Comparison of ENCODE assay signal across 21 cellular contexts in genomic region chr6:105545206-105545920, GRCh38.
A peak's percentile ranks its signal among the peaks of the same experiment; 100 is the strongest.
DNase-seq lines count a peak whose midpoint lies in the region; ATAC-seq and TF ChIP-seq lines count a peak whose summit lies in the region.
"Had no signal": no experiment of that assay in that cellular context is flagged by ENCODE, and none has a peak within 500 bp of the region (broad histone marks: within the 10 kb centered on the region; RNA-seq: fewer than 3 reads in every experiment).

No MANE protein-coding gene starts in this region.

- peak overlapping the region in 1 of 4 donors; percentile 2 for H3K27ac ChIP-seq in Peyer's patch
- H3K27ac ChIP-seq: BLaER1 treated with 17β-estradiol and CSF1 and Interleukin-3, amounts not matched to agents 10 nM and 100 nM; SJSA1; tibial nerve had no signal

- H3K9me3 ChIP-seq in Peyer's patch: no peaks in the 10 kb centered on the region
- H3K9me3 ChIP-seq: BLaER1 treated with 17β-estradiol and CSF1 and Interleukin-3, amounts not matched to agents 10 nM and 100 nM; SJSA1; tibial nerve had no signal

- no peaks in the 10 kb centered on the region for H3K27me3 ChIP-seq in Peyer's patch
- H3K27me3 ChIP-seq: BLaER1 treated with 17β-estradiol and CSF1 and Interleukin-3, amounts not matched to agents 10 nM and 100 nM; SJSA1; tibial nerve had no signal

- H3K4me3 ChIP-seq in choroid plexus epithelial cell (ENCODE audit: low read depth, low read length): no peak overlapping the region
- H3K4me3 ChIP-seq in Peyer's patch: no peak overlapping the region
- H3K4me3 ChIP-seq: BLaER1 treated with 17β-estradiol and CSF1 and Interleukin-3, amounts not matched to agents 10 nM and 100 nM; SJSA1; tibial nerve had no signal

- TF ChIP-seq CTCF in choroid plexus epithelial cell (conservative IDR thresholded peaks at IDR 0.05; ENCODE audit: low read depth, low read length) (no peak), Peyer's patch (IDR thresholded peaks at IDR 0.05) (no peak)

- H3K36me3 ChIP-seq in Peyer's patch: no peaks in the 10 kb centered on the region
- H3K36me3 ChIP-seq: BLaER1 treated with 17β-estradiol and CSF1 and Interleukin-3, amounts not matched to agents 10 nM and 100 nM; SJSA1; tibial nerve had no signal

- intact Hi-C loops in left colon (cut with DNase I, micrococcal nuclease): no loop called here

- H3K4me1 ChIP-seq in Peyer's patch: peaks cover 0 to 11% (median 1%) of the 10 kb centered on the region in 4 donors
- H3K4me1 ChIP-seq: BLaER1 treated with 17β-estradiol and CSF1 and Interleukin-3, amounts not matched to agents 10 nM and 100 nM; tibial nerve had no signal

- DNase-seq in EH (ENCODE audit: low read depth): peak; percentile 17
- peak; percentile 69 for DNase-seq in LHCN-M2 (ENCODE audit: low read depth)
- peak; percentile 5 for DNase-seq in choroid plexus epithelial cell (ENCODE audit: low read depth)
- no peak for DNase-seq in left colon
- DNase-seq in DMS 273 (lab: John Stamatoyannopoulos, UW; ENCODE audit: unreplicated experiment): no peak
- DNase-seq in Peyer's patch: no peak
- DNase-seq in KBM-7: no peak
- DNase-seq in NCI-H187 treated with DMSO at 0.1 percent for 48 hours (lab: John Stamatoyannopoulos, UW): no peak
- DNase-seq: activated CD4-positive, alpha-beta T cell treated with anti-CD3 and anti-CD28 coated beads, Interleukin-2, amount 50 U/mL, for 4 hours; activated CD8-positive, alpha-beta memory T cell treated with anti-CD3 and anti-CD28 coated beads, Interleukin-2, amount 50 U/mL, for 48 hours; Calu3; effector CD4-positive, alpha-beta T cell; Kasumi-1; natural killer cell; NCI-H1092 treated with DMSO at 0.1 percent for 48 hours; NCI-H2029; NCI-H446 treated with DMSO at 0.1 percent for 48 hours; stimulated activated CD4-positive, alpha-beta T cell treated with anti-CD3 and anti-CD28 coated beads, Interleukin-12 subunit alpha, Interleukin-12 subunit beta, amount 100 ng/mL, for 4 hours had no signal

- TF ChIP-seq POLR2A in Peyer's patch (IDR thresholded peaks at IDR 0.05): no peak

- ATAC-seq in left colon: peak; percentile 9
- ATAC-seq: natural killer cell had no signal

- in situ Hi-C loops in KBM-7 (cut with MboI; ENCODE audit: low pct_unique_long_range_greater_than_20kb, low sequenced_read_pairs): no loop called here

Comparison
In these comparisons a context has a peak if more than half of its experiments do, and no peak if none do; other contexts are left out.
1. DNase-seq: peak in EH (single experiment), LHCN-M2 (single experiment) and choroid plexus epithelial cell (single experiment); none in left colon (0 of 2), DMS 273 (single experiment), Peyer's patch (0 of 3), KBM-7 (single experiment) and NCI-H187 treated with DMSO at 0.1 percent for 48 hours (single experiment).